24 cellular contexts compared by ENCODE assay signal in genomic region chr1:239263821-239264220, GRCh38.
"Had no signal": no experiment of that assay in that cellular context is flagged by ENCODE, and none has a peak within 500 bp of the region (broad histone marks: within the 10 kb centered on the region; RNA-seq: fewer than 3 reads in every experiment).

No MANE protein-coding gene starts in this region.

- H3K79me2 ChIP-seq: parathyroid adenoma had no signal

- H3K27ac Mint-ChIP-seq: dendritic cell treated with granulocyte-macrophage colony-stimulating factor and Interleukin-4, amounts not matched to agents 40 ng/mL and 50 ng/mL, for 4 days; effector memory CD8-positive, alpha-beta T cell; naive B cell; nephron; stimulated activated memory B cell treated with anti-CD40 and anti-IgM and Interleukin-4, amounts not matched to agents 10 μg/mL and 1 μg/mL and 100 μg/mL, for 72 hours; stimulated activated naive CD8-positive, alpha-beta T cell treated with anti-CD3 and anti-CD28 coated beads, Interleukin-15, Interleukin-2, amounts not matched to agents 100 ng/mL and 50 ng/mL, for 24 hours had no signal

- H3K36me3 Mint-ChIP-seq: naive B cell; stimulated activated memory B cell treated with anti-CD40 and anti-IgM and Interleukin-4, amounts not matched to agents 10 μg/mL and 1 μg/mL and 100 μg/mL, for 72 hours had no signal

- H3K27me3 Mint-ChIP-seq: dendritic cell treated with granulocyte-macrophage colony-stimulating factor and Interleukin-4, amounts not matched to agents 40 ng/mL and 50 ng/mL, for 4 days; effector memory CD8-positive, alpha-beta T cell; naive B cell; stimulated activated memory B cell treated with anti-CD40 and anti-IgM and Interleukin-4, amounts not matched to agents 10 μg/mL and 1 μg/mL and 100 μg/mL, for 72 hours; stimulated activated naive CD8-positive, alpha-beta T cell treated with anti-CD3 and anti-CD28 coated beads, Interleukin-15, Interleukin-2, amounts not matched to agents 100 ng/mL and 50 ng/mL, for 24 hours had no signal

- H2AFZ ChIP-seq: parathyroid adenoma had no signal

- H3K27me3 ChIP-seq: esophagus muscularis mucosa, gastrocnemius medialis, heart right ventricle, right lobe of liver, spleen, testis, tibial nerve, upper lobe of right lung, vagina had no signal

- H3K4me3 Mint-ChIP-seq: dendritic cell treated with granulocyte-macrophage colony-stimulating factor and Interleukin-4, amounts not matched to agents 40 ng/mL and 50 ng/mL, for 4 days; effector memory CD8-positive, alpha-beta T cell; naive B cell; nephron; stimulated activated memory B cell treated with anti-CD40 and anti-IgM and Interleukin-4, amounts not matched to agents 10 μg/mL and 1 μg/mL and 100 μg/mL, for 72 hours; stimulated activated naive CD8-positive, alpha-beta T cell treated with anti-CD3 and anti-CD28 coated beads, Interleukin-15, Interleukin-2, amounts not matched to agents 100 ng/mL and 50 ng/mL, for 24 hours had no signal

- H3K9me3 Mint-ChIP-seq: dendritic cell treated with granulocyte-macrophage colony-stimulating factor and Interleukin-4, amounts not matched to agents 40 ng/mL and 50 ng/mL, for 4 days; nephron; stimulated activated naive CD8-positive, alpha-beta T cell treated with anti-CD3 and anti-CD28 coated beads, Interleukin-15, Interleukin-2, amounts not matched to agents 100 ng/mL and 50 ng/mL, for 24 hours had no signal

- DNase-seq: effector memory CD8-positive, alpha-beta T cell; gastrocnemius medialis; heart right ventricle; kidney; left cardiac atrium; mesendoderm; naive B cell; right lobe of liver; spleen; stimulated activated CD4-positive, alpha-beta T cell treated with anti-CD3 and anti-CD28 coated beads, Interleukin-15, amount 100 ng/mL, for 24 hours; stimulated activated CD4-positive, alpha-beta T cell treated with anti-CD3 and anti-CD28 coated beads, Interleukin-1b, Interleukin-23, amount 100 ng/mL, for 48 hours; stimulated activated CD4-positive, alpha-beta T cell treated with anti-CD3 and anti-CD28 coated beads, Interleukin-4, amount 100 ng/mL, for 24 hours; testis; upper lobe of right lung had no signal

- H3K36me3 ChIP-seq: esophagus muscularis mucosa, gastrocnemius medialis, heart right ventricle, prostate gland, right lobe of liver, spleen, tibial nerve, upper lobe of right lung, vagina had no signal

- H3K9me3 ChIP-seq: esophagus muscularis mucosa, gastrocnemius medialis, prostate gland, right lobe of liver, spleen, testis, tibial nerve, upper lobe of right lung, vagina had no signal

- H3K27ac ChIP-seq: epithelial cell of prostate, esophagus muscularis mucosa, gastrocnemius medialis, heart right ventricle, parathyroid adenoma, prostate gland, right lobe of liver, spleen, testis, tibial nerve, upper lobe of right lung, vagina had no signal

- H3K4me1 ChIP-seq: gastrocnemius medialis, heart right ventricle, parathyroid adenoma, prostate gland, right lobe of liver, spleen, testis, tibial nerve, upper lobe of right lung, vagina had no signal

- H3K4me1 Mint-ChIP-seq: naive B cell; nephron; stimulated activated memory B cell treated with anti-CD40 and anti-IgM and Interleukin-4, amounts not matched to agents 10 μg/mL and 1 μg/mL and 100 μg/mL, for 72 hours had no signal

- H3K4me3 ChIP-seq: esophagus muscularis mucosa, gastrocnemius medialis, heart right ventricle, prostate gland, right lobe of liver, spleen, testis, tibial nerve, upper lobe of right lung, vagina had no signal

- ATAC-seq: effector memory CD8-positive, alpha-beta T cell; gastrocnemius medialis; heart right ventricle; left cardiac atrium; right lobe of liver; stimulated activated memory B cell treated with anti-CD40 and anti-IgM and Interleukin-4, amounts not matched to agents 10 μg/mL and 1 μg/mL and 100 μg/mL, for 72 hours; upper lobe of right lung had no signal
